Comparison of ENCODE assay signal across 20 cellular contexts in the genomic region with DNA sequence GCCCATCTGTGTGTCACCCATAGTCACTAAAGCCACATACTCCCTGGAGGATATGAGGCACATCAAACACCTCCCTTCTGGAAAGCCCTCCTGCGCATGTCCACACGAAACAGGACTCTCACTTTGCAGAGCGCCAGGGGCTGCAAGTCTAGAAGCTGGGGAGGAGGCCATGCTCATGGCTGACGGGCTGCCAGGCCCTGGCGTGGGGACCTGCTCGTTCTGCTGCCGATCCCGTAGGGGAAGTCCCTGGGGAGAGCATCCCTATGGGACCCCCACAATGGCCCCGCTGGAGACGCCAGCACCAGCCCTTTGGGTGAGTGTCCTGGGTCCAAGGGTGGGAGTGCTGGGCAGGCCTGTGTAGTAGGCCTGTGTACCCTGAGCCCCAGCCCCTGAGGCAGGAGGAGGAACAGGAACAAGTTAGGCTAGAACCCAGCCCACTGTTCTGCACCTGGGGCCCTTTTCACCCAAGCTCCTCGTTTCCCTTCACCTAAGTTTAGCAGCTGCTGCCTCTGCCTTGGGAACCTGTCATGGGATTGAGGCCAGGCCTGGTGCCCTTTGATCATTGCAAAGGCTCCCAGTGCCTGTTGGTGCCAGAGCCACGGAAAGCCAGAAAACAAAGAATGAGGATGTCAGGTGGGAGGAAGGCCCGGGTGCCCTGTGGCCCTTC. TPM values are rescaled to one million over a fixed set of nuclear protein-coding genes. Genes with fewer than 3 reads are reported as not detected.
DNase-seq lines count a peak whose midpoint lies in the region; ATAC-seq, FAIRE-seq and TF ChIP-seq lines count a peak whose summit lies in the region.
"Had no signal": no experiment of that assay in that cellular context is flagged by ENCODE, and none has a peak within 500 bp of the region (broad histone marks: within the 10 kb centered on the region; RNA-seq: fewer than 3 reads in every experiment).

No MANE protein-coding gene starts in this region.

- POLR2A ChIA-PET in OCI-LY7 (lab: Charles Lee) = interaction anchor here (1.3 kb wide), 1 partner anchor 42 kb away, joined by 3 read pairs; no protein-coding TSS in a partner anchor
- POLR2A ChIA-PET in HepG2 (lab: Yijun Ruan, JAX) = interaction anchor here (1.0 to 8.6 kb wide), 5 partner anchors 10 to 1941 kb away, joined by 3 to 105 read pairs (median 4); a partner anchor contains a TSS

- DNase-seq in OCI-LY7 (ENCODE audit: low spot score) (no peak), HepG2 (ENCODE audit: low spot score) (peak; percentile 56), small intestine (peak; percentile 76), SHP77 (lab: John Stamatoyannopoulos, UW) (no peak), sigmoid colon (no peak), NCI-H526 treated with DMSO at 0.1 percent for 48 hours (lab: John Stamatoyannopoulos, UW) (no peak)
- DNase-seq: C1 segment of cervical spinal cord; CD8-positive, alpha-beta memory T cell; H9; NCI-H1436; NCI-H1930; NCI-H2171; NCI-H446 treated with DMSO at 0.1 percent for 48 hours; NCI-H748 treated with DMSO at 0.1 percent for 48 hours; PC-3 had no signal

- no peaks in the 10 kb centered on the region for H3K27me3 ChIP-seq in BLaER1 treated with 17β-estradiol and CSF1 and Interleukin-3, amounts not matched to agents 10 nM and 100 nM
- no peaks in the 10 kb centered on the region for H3K27me3 ChIP-seq in HepG2 (ENCODE audit: control insufficient read depth in 1 of 2, insufficient read depth in 2 of 2, low read length in 2 of 2)
- H3K27me3 ChIP-seq in small intestine (ENCODE audit: control insufficient read depth in 2 of 2, insufficient read depth in 2 of 2, low read length in 2 of 2) = no peaks in the 10 kb centered on the region
- H3K27me3 ChIP-seq in sigmoid colon = no peaks in the 10 kb centered on the region

- H3K9me2 ChIP-seq in OCI-LY7 (ENCODE audit: insufficient read depth, low read length) = no peaks in the 10 kb centered on the region

- no peak overlapping the region for H3K4me3 ChIP-seq in BLaER1 treated with 17β-estradiol and CSF1 and Interleukin-3, amounts not matched to agents 10 nM and 100 nM
- H3K4me3 ChIP-seq in OCI-LY7 (ENCODE audit: low read depth, low read length, poor library complexity, severe bottlenecking) = no peak overlapping the region
- peak overlapping the region in 1 of 3 experiments; percentile 29; a peak in 1 of 6 replicates for H3K4me3 ChIP-seq in HepG2 (replicated peaks in 1 of 3; ENCODE audit: insufficient read depth in 1 of 3, low read depth in 2 of 3, low read length in 3 of 3)
- H3K4me3 ChIP-seq in small intestine (ENCODE audit: low read depth in 1 of 2, low read length in 2 of 2) = no peak overlapping the region
- no peak overlapping the region for H3K4me3 ChIP-seq in sigmoid colon

- H3K4me2 ChIP-seq in BLaER1 treated with 17β-estradiol and CSF1 and Interleukin-3, amounts not matched to agents 10 nM and 100 nM = peak overlapping the region in 9 of 11 experiments; percentile 17 to 73 (median 56); a peak in 15 of 22 replicates
- H3K4me2 ChIP-seq in OCI-LY7 (ENCODE audit: low read length) (peak overlapping the region; percentile 33; the same call in 1 of the 2 replicates), HepG2 (ENCODE audit: low read depth, low read length) (peak overlapping the region; percentile 97)
- H3K4me2 ChIP-seq: KMS-11 had no signal

- CTCF ChIA-PET in OCI-LY7 (lab: Charles Lee; ENCODE audit: unreplicated experiment) = no interaction called here
- CTCF ChIA-PET in HepG2 (lab: Yijun Ruan, JAX; ENCODE audit: low intra/inter-chr PET ratio, low total read pairs) = no interaction called here

- FAIRE-seq in HepG2 (lab: Jason Lieb, UNC) = no peak
- no peak for FAIRE-seq in small intestine (lab: Jason Lieb, UNC)

- no TSS peak for BruUV-seq in OCI-LY7 (replicated peaks; lab: Mats Ljungman, UMichigan)
- BruUV-seq in HepG2 (replicated peaks; lab: Mats Ljungman, UMichigan) = no TSS peak

- H4K20me1 ChIP-seq in BLaER1 treated with 17β-estradiol and CSF1 and Interleukin-3, amounts not matched to agents 10 nM and 100 nM = no peaks in the 10 kb centered on the region
- H4K20me1 ChIP-seq in OCI-LY7 (ENCODE audit: insufficient read depth, low read length) (no peaks in the 10 kb centered on the region), HepG2 (ENCODE audit: insufficient read depth, low read length) (no peaks in the 10 kb centered on the region)

- peak overlapping the region in 1 of 11 experiments; percentile 9; a peak in 1 of 22 replicates for H3K27ac ChIP-seq in BLaER1 treated with 17β-estradiol and CSF1 and Interleukin-3, amounts not matched to agents 10 nM and 100 nM
- H3K27ac ChIP-seq in OCI-LY7 (ENCODE audit: low read depth, low read length, poor library complexity, severe bottlenecking) (no peak overlapping the region), HepG2 (ENCODE audit: extremely low read length, insufficient read depth, low read length) (peak overlapping the region; percentile 96), small intestine (ENCODE audit: low read depth in 1 of 2, low read length in 1 of 2) (peak overlapping the region; percentile 1 to 22), sigmoid colon (no peak overlapping the region)
- H3K27ac ChIP-seq: KMS-11, RWPE1 had no signal

- peaks cover 3 to 38% (median 29%) of the 10 kb centered on the region in 10 experiments; a peak in 18 of 20 replicates for H3K4me1 ChIP-seq in BLaER1 treated with 17β-estradiol and CSF1 and Interleukin-3, amounts not matched to agents 10 nM and 100 nM
- H3K4me1 ChIP-seq in OCI-LY7 (ENCODE audit: insufficient read depth, low read length, poor library complexity, severe bottlenecking) (peaks cover 30% of the 10 kb centered on the region), HepG2 (ENCODE audit: insufficient read depth, low read length) (peaks cover 63% of the 10 kb centered on the region), small intestine (ENCODE audit: control insufficient read depth in 2 of 2, insufficient read depth in 1 of 2, low read depth in 1 of 2, low read length in 1 of 2) (peaks cover 0 to 4% of the 10 kb centered on the region in 2 donors), sigmoid colon (no peaks in the 10 kb centered on the region)

- TF ChIP-seq EP300 in HepG2 (IDR thresholded peaks at IDR 0.05; ENCODE audit: low read depth in 2 of 2, low read length in 2 of 2) (no peak), HepG2 (CRISPR knock-in tag; IDR thresholded peaks at IDR 0.05; ENCODE audit: borderline replicate concordance) (no peak), sigmoid colon (IDR thresholded peaks at IDR 0.05) (no peak)

- no peaks in the 10 kb centered on the region for H3K9me3 ChIP-seq in BLaER1 treated with 17β-estradiol and CSF1 and Interleukin-3, amounts not matched to agents 10 nM and 100 nM (replicated peaks in 1 of 11)
- no peaks in the 10 kb centered on the region for H3K9me3 ChIP-seq in OCI-LY7 (ENCODE audit: low read length)
- no peaks in the 10 kb centered on the region for H3K9me3 ChIP-seq in HepG2 (ENCODE audit: low read length)
- no peaks in the 10 kb centered on the region for H3K9me3 ChIP-seq in small intestine (ENCODE audit: control insufficient read depth, low read depth)
- no peaks in the 10 kb centered on the region for H3K9me3 ChIP-seq in sigmoid colon

- in situ Hi-C loops in HepG2 (cut with HindIII; ENCODE audit: extremely low pct_ligation_motif_present, low pct_unique_long_range_greater_than_20kb) = no loop called here

- no peak overlapping the region for H3K9ac ChIP-seq in BLaER1 treated with 17β-estradiol and CSF1 and Interleukin-3, amounts not matched to agents 10 nM and 100 nM
- H3K9ac ChIP-seq in HepG2 (ENCODE audit: insufficient read depth, low read depth, low read length) = peak overlapping the region; percentile 46
- H3K9ac ChIP-seq: KMS-11 had no signal

- H2AFZ ChIP-seq in OCI-LY7 (ENCODE audit: low read length) (no peak overlapping the region; the same call in 1 of the 2 replicates), HepG2 (ENCODE audit: low read length) (no peak overlapping the region)

- TF ChIP-seq CTCF in OCI-LY7 (conservative IDR thresholded peaks at IDR 0.05; ENCODE audit: low read length) (no peak), HepG2 (CRISPR knock-in tag; IDR thresholded peaks at IDR 0.05) (no peak), sigmoid colon (IDR thresholded peaks at IDR 0.05) (no peak)

- H3K36me3 ChIP-seq in BLaER1 treated with 17β-estradiol and CSF1 and Interleukin-3, amounts not matched to agents 10 nM and 100 nM = no peaks in the 10 kb centered on the region
- H3K36me3 ChIP-seq in OCI-LY7 (ENCODE audit: insufficient read depth, low read length) = no peaks in the 10 kb centered on the region
- H3K36me3 ChIP-seq in HepG2 (replicated peaks in 1 of 2; ENCODE audit: control insufficient read depth in 1 of 2, insufficient read depth in 2 of 2, low read length in 2 of 2) = peaks cover 8 to 25% of the 10 kb centered on the region in 2 experiments
- H3K36me3 ChIP-seq in small intestine (ENCODE audit: control insufficient read depth in 2 of 2, insufficient read depth in 2 of 2, low read length in 2 of 2) = peaks cover 2 to 7% of the 10 kb centered on the region in 2 donors
- no peaks in the 10 kb centered on the region for H3K36me3 ChIP-seq in sigmoid colon

- no peak for TF ChIP-seq RAD21 in HepG2 (CRISPR knock-in tag; IDR thresholded peaks at IDR 0.05)

- no peak for TF ChIP-seq POLR2A in HepG2 (IDR thresholded peaks at IDR 0.05; ENCODE audit: insufficient read depth in 1 of 2, low read depth in 2 of 2, low read length in 2 of 2)
- no peak for TF ChIP-seq POLR2A in sigmoid colon (IDR thresholded peaks at IDR 0.05)

- intact Hi-C loops in OCI-LY7 (cut with micrococcal nuclease; ENCODE audit: unreplicated experiment) = no loop called here
- intact Hi-C loops in HepG2 (cut with micrococcal nuclease; ENCODE audit: unreplicated experiment) = no loop called here
- intact Hi-C loops in sigmoid colon (cut with DNase I) = no loop called here

- H3K79me2 ChIP-seq in OCI-LY7 (ENCODE audit: insufficient read depth, low read depth, low read length) (no peaks in the 10 kb centered on the region), HepG2 (ENCODE audit: insufficient read depth, low read length) (peaks cover 49% of the 10 kb centered on the region)

- peak; percentile 6; the same call in 1 of the 3 replicates for ATAC-seq in HepG2
- ATAC-seq: PC-3 had no signal

- 19% methylated on average over 3 of the region's 13 CpGs for WGBS in HepG2 (ENCODE audit: low lambda C conversion rate)
- 42 to 70% (median 51%) methylated on average over 13 of the region's 13 CpGs for WGBS in small intestine, 3 donors
- WGBS in sigmoid colon, 2 donors = 74 to 85% methylated on average over 13 of the region's 13 CpGs

RNA-seq across cellular contexts. Expression of a gene that starts 9.9 kb away (rescaled TPM):
- total RNA-seq in OCI-LY7 (2014; rRNA removed; shearing (Covaris generic)) = 0.19 TPM in 1 of 2 replicates, not detected in the other
- total RNA-seq in OCI-LY7 (2022) = not detected in 2 replicates
- 41.9 and 62.0 TPM in 2 replicates for total RNA-seq in HepG2 (2016; rRNA removed; fragmentation: Illumina TruSeq; extraction: Trizol)
- 39.6 and 40.5 TPM in 2 replicates for total RNA-seq in HepG2 (2016; cell fraction: cytosol; rRNA removed; fragmentation: Illumina TruSeq; extraction: Trizol; ENCODE audit: low read depth)
- total RNA-seq in HepG2 (2016; cell fraction: insoluble cytoplasmic fraction; rRNA removed; fragmentation: Illumina TruSeq; extraction: Trizol) = 44.1 and 62.5 TPM in 2 replicates
- total RNA-seq in HepG2 (2016; cell fraction: membrane; rRNA removed; fragmentation: Illumina TruSeq; extraction: Trizol) = 34.8 and 38.7 TPM in 2 replicates
- total RNA-seq in HepG2 (2016; cell fraction: nucleus; rRNA removed; fragmentation: Illumina TruSeq; extraction: Trizol) = 51.9 and 55.6 TPM in 2 replicates
- polyA plus RNA-seq in HepG2 (2011; rRNA removed) = 43.6 and 46.5 TPM in 2 replicates
- 35.5 and 35.6 TPM in 2 replicates for polyA plus RNA-seq in HepG2 (2011; cell fraction: cytosol; rRNA removed)
- polyA plus RNA-seq in HepG2 (2011; cell fraction: nucleus; rRNA removed) = 32.7 and 33.7 TPM in 2 replicates
- polyA plus RNA-seq in HepG2 (2012) = 27.9 and 41.5 TPM in 2 replicates
- polyA plus RNA-seq in HepG2 (2016; cell fraction: cytosol; fragmentation: Illumina TruSeq; extraction: Trizol; ENCODE audit: low read depth) = 38.5 and 45.0 TPM in 2 replicates
- polyA plus RNA-seq in HepG2 (2016; cell fraction: insoluble cytoplasmic fraction; fragmentation: Illumina TruSeq; extraction: Trizol; ENCODE audit: low read depth) = 40.2 and 42.4 TPM in 2 replicates
- polyA plus RNA-seq in HepG2 (2016; cell fraction: membrane; fragmentation: Illumina TruSeq; extraction: Trizol; ENCODE audit: low read depth) = 30.8 and 35.2 TPM in 2 replicates
- 91.4 and 98.1 TPM in 2 replicates for polyA plus RNA-seq in HepG2 (2016; cell fraction: nucleus; fragmentation: Illumina TruSeq; extraction: Trizol; ENCODE audit: insufficient read depth, low read depth)
- polyA minus RNA-seq in HepG2 (2011; rRNA and poly(A)+ RNA removed; ENCODE audit: low replicate concordance) = 36.1 TPM in 1 of 2 replicates, not detected in the other
- 9.9 and 12.2 TPM in 2 replicates for polyA minus RNA-seq in HepG2 (2011; cell fraction: cytosol; rRNA and poly(A)+ RNA removed)
- polyA minus RNA-seq in HepG2 (2011; cell fraction: nucleus; rRNA and poly(A)+ RNA removed) = 15.6 and 18.9 TPM in 2 replicates
- polyA plus RNA-seq in small intestine = 100 to 1,000 TPM; 128 to 379 (median 329) TPM
- under 1 TPM in 1 of 4 donors, not detected in 3; 0.16 TPM for total RNA-seq in sigmoid colon
- polyA plus RNA-seq in sigmoid colon = 1 to 10 TPM in 2 of 3 donors, not detected in 1; 1.4 to 2.5 TPM
- total RNA-seq: A673; CD8-positive, alpha-beta memory T cell; HT-29; PC-3 had no signal
- polyA plus RNA-seq: CD8-positive, alpha-beta memory T cell had no signal

RNA-seq across cellular contexts. Expression of a gene that starts 35.3 kb away (rescaled TPM):
- total RNA-seq in OCI-LY7 (2014; rRNA removed; shearing (Covaris generic)) = 7.3 and 10.4 TPM in 2 replicates
- total RNA-seq in OCI-LY7 (2022) (3.5 and 4.5 TPM in 2 replicates), HepG2 (2016; rRNA removed; fragmentation: Illumina TruSeq; extraction: Trizol) (35.7 and 46.9 TPM in 2 replicates), sigmoid colon (1 to 10 TPM; 5.1 to 9.6 (median 7.3) TPM)
- 13.1 and 13.9 TPM in 2 replicates for total RNA-seq in HepG2 (2016; cell fraction: cytosol; rRNA removed; fragmentation: Illumina TruSeq; extraction: Trizol; ENCODE audit: low read depth)
- total RNA-seq in HepG2 (2016; cell fraction: insoluble cytoplasmic fraction; rRNA removed; fragmentation: Illumina TruSeq; extraction: Trizol) = 36.0 and 40.4 TPM in 2 replicates
- 49.7 and 53.9 TPM in 2 replicates for total RNA-seq in HepG2 (2016; cell fraction: membrane; rRNA removed; fragmentation: Illumina TruSeq; extraction: Trizol)
- 22.1 and 28.5 TPM in 2 replicates for total RNA-seq in HepG2 (2016; cell fraction: nucleus; rRNA removed; fragmentation: Illumina TruSeq; extraction: Trizol)
- polyA plus RNA-seq in HepG2 (2011; rRNA removed) (24.0 and 26.3 TPM in 2 replicates), small intestine (1 to 10 TPM; 4.0 to 9.1 (median 5.9) TPM), sigmoid colon (10 to 100 TPM in 1 of 3 donors, 1 to 10 TPM in 2; 2.5 to 23.9 (median 6.0) TPM)
- 19.7 and 23.1 TPM in 2 replicates for polyA plus RNA-seq in HepG2 (2011; cell fraction: cytosol; rRNA removed)
- 20.8 and 25.8 TPM in 2 replicates for polyA plus RNA-seq in HepG2 (2011; cell fraction: nucleus; rRNA removed)
- 21.5 and 22.7 TPM in 2 replicates for polyA plus RNA-seq in HepG2 (2012)
- 15.4 and 17.8 TPM in 2 replicates for polyA plus RNA-seq in HepG2 (2016; cell fraction: cytosol; fragmentation: Illumina TruSeq; extraction: Trizol; ENCODE audit: low read depth)
- 34.6 and 40.6 TPM in 2 replicates for polyA plus RNA-seq in HepG2 (2016; cell fraction: insoluble cytoplasmic fraction; fragmentation: Illumina TruSeq; extraction: Trizol; ENCODE audit: low read depth)
- polyA plus RNA-seq in HepG2 (2016; cell fraction: membrane; fragmentation: Illumina TruSeq; extraction: Trizol; ENCODE audit: low read depth) = 37.5 and 39.1 TPM in 2 replicates
- 26.6 and 29.1 TPM in 2 replicates for polyA plus RNA-seq in HepG2 (2016; cell fraction: nucleus; fragmentation: Illumina TruSeq; extraction: Trizol; ENCODE audit: insufficient read depth, low read depth)
- 0.21 and 25.1 TPM in 2 replicates for polyA minus RNA-seq in HepG2 (2011; rRNA and poly(A)+ RNA removed; ENCODE audit: low replicate concordance)
- 15.5 and 16.9 TPM in 2 replicates for polyA minus RNA-seq in HepG2 (2011; cell fraction: cytosol; rRNA and poly(A)+ RNA removed)
- polyA minus RNA-seq in HepG2 (2011; cell fraction: nucleus; rRNA and poly(A)+ RNA removed) = 45.6 and 52.1 TPM in 2 replicates
- total RNA-seq: A673 had no signal

Comparison
In these comparisons a context has a peak if more than half of its experiments do, and no peak if none do; other contexts are left out.
1. H3K27ac ChIP-seq: peak in HepG2 (single experiment) and small intestine (2 of 2); none in OCI-LY7 (single experiment) and sigmoid colon (0 of 4).
2. H3K4me2 ChIP-seq: peak in every context shown above with its lines; median percentile 97 in HepG2; 56 in BLaER1 treated with 17β-estradiol and CSF1 and Interleukin-3, amounts not matched to agents 10 nM and 100 nM; 33 in OCI-LY7.
3. DNase-seq: peak in HepG2 (single experiment) and small intestine (single experiment); none in OCI-LY7 (single experiment), SHP77 (0 of 2), sigmoid colon (single experiment) and NCI-H526 treated with DMSO at 0.1 percent for 48 hours (single experiment).
4. RNA of a gene that starts 9.9 kb away (total RNA-seq): 34.8 to 62.5 TPM in HepG2; 0.19 TPM in OCI-LY7 and 0.16 TPM in sigmoid colon; every median in the first group is over 10 times any median in the second.